ENCODE assay signal across 10 cellular contexts in genomic region chr1:229452956-229453801, GRCh38. TPM values are rescaled to one million over a fixed set of nuclear protein-coding genes. Genes with fewer than 3 reads are reported as not detected.
DNase-seq lines count a peak whose midpoint lies in the region; ATAC-seq, FAIRE-seq and TF ChIP-seq lines count a peak whose summit lies in the region.
"Had no signal": no experiment of that assay in that cellular context is flagged by ENCODE, and none has a peak within 500 bp of the region (broad histone marks: within the 10 kb centered on the region; RNA-seq: fewer than 3 reads in every experiment).

No MANE protein-coding gene starts in this region.

- peaks cover 34% of the 10 kb centered on the region for H3K36me3 ChIP-seq in A673 (ENCODE audit: insufficient read depth, low read length, poor library complexity, severe bottlenecking)
- no peaks in the 10 kb centered on the region for H3K36me3 ChIP-seq in hepatocyte (replicated peaks; ENCODE audit: insufficient read depth, low read depth)

- DNase-seq in A673 (ENCODE audit: low spot score): peak; percentile 29
- DNase-seq in GM13977 (ENCODE audit: low spot score): no peak
- DNase-seq in RCC 7860 (ENCODE audit: low spot score): peak; percentile 21
- peak; percentile 38 for DNase-seq in hepatocyte (ENCODE audit: low spot score)
- DNase-seq in medulla oblongata (ENCODE audit: extremely low spot score): no peak
- no peak for DNase-seq in T-helper 9 cell
- DNase-seq: activated CD8-positive, alpha-beta memory T cell treated with anti-CD3 and anti-CD28 coated beads, Interleukin-2, amount 10 ng/mL, durations not matched to agents 7 days and 5 days had no signal

- H2AFZ ChIP-seq in hepatocyte: no peak overlapping the region

- POLR2A ChIA-PET in A673 (lab: Charles Lee; ENCODE audit: low non-redundant PET): no interaction called here

- no peak overlapping the region for H3K27ac ChIP-seq in A673 (ENCODE audit: low read depth, low read length, poor library complexity, severe bottlenecking)
- H3K27ac ChIP-seq in hepatocyte: no peak overlapping the region

- peak; percentile 15 for FAIRE-seq in RCC 7860 (lab: Jason Lieb, UNC)
- FAIRE-seq: GM12892 had no signal

- no peak overlapping the region for H3K4me2 ChIP-seq in hepatocyte

- intact Hi-C loops in A673 (cut with micrococcal nuclease; ENCODE audit: unreplicated experiment): loop anchor here (1.0 kb wide), 1 partner anchor 195 kb away; no protein-coding TSS in a partner anchor

- H3K9me2 ChIP-seq in hepatocyte (replicated peaks; ENCODE audit: insufficient read depth): no peaks in the 10 kb centered on the region

- no peaks in the 10 kb centered on the region for H4K20me1 ChIP-seq in hepatocyte (ENCODE audit: insufficient read depth, poor library complexity, severe bottlenecking)

- no peaks in the 10 kb centered on the region for H3K79me2 ChIP-seq in hepatocyte

- H3K4me3 ChIP-seq in A673 (ENCODE audit: low read depth, low read length, poor library complexity, severe bottlenecking): no peak overlapping the region
- no peak overlapping the region for H3K4me3 ChIP-seq in hepatocyte

- 88% methylated on average over 5 of the region's 5 CpGs for WGBS in hepatocyte (ENCODE audit: low lambda C conversion rate, missing lambda C conversion rate)

- in situ Hi-C loops in GM13977 (cut with MboI; ENCODE audit: low pct_unique_long_range_greater_than_20kb, low sequenced_read_pairs, unreplicated experiment): no loop called here

- H3K4me1 ChIP-seq in A673 (ENCODE audit: insufficient read depth, low read length, poor library complexity, severe bottlenecking) (no peaks in the 10 kb centered on the region), hepatocyte (ENCODE audit: insufficient read depth) (no peaks in the 10 kb centered on the region)

- H3K27me3 ChIP-seq in A673 (replicated peaks; ENCODE audit: insufficient read depth, low read depth, low read length, poor library complexity) (no peaks in the 10 kb centered on the region), hepatocyte (no peaks in the 10 kb centered on the region)

- no peaks in the 10 kb centered on the region for H3K9me3 ChIP-seq in A673 (ENCODE audit: low read depth, low read length, poor library complexity, severe bottlenecking)
- H3K9me3 ChIP-seq in hepatocyte (ENCODE audit: low read depth): no peaks in the 10 kb centered on the region

- CTCF ChIA-PET in A673 (lab: Charles Lee): no interaction called here

- peak; percentile 55 for TF ChIP-seq CTCF in A673 (conservative IDR thresholded peaks at IDR 0.05; ENCODE audit: low read depth, low read length)
- TF ChIP-seq CTCF in GM13977 (IDR thresholded peaks at IDR 0.05; ENCODE audit: extremely low read depth, insufficient read depth, missing control alignments): peak; percentile 47
- TF ChIP-seq CTCF in hepatocyte (IDR thresholded peaks at IDR 0.05; ENCODE audit: poor library complexity): peak; percentile 54

- no peak for ATAC-seq in GM18511 (IDR thresholded peaks at IDR 0.05; ENCODE audit: unreplicated experiment)
- no peak for ATAC-seq in HG03039 (IDR thresholded peaks at IDR 0.05; ENCODE audit: unreplicated experiment)
- ATAC-seq: activated CD8-positive, alpha-beta memory T cell treated with anti-CD3 and anti-CD28 coated beads, Interleukin-2, amount 10 ng/mL, durations not matched to agents 7 days and 5 days had no signal

- BruUV-seq in A673 (replicated peaks; lab: Mats Ljungman, UMichigan): no TSS peak

RNA-seq across cellular contexts. Expression of gene ACTA1, which starts 19.3 kb away (rescaled TPM):
- total RNA-seq in A673 (2021) (not detected in 2 replicates), hepatocyte (0.12 and 0.33 TPM in 2 replicates)
- 0.28 and 1.0 TPM in 2 replicates for polyA plus RNA-seq in hepatocyte
- total RNA-seq: activated CD8-positive, alpha-beta memory T cell treated with anti-CD3 and anti-CD28 coated beads, Interleukin-2, amount 10 ng/mL, durations not matched to agents 7 days and 5 days had no signal

RNA-seq across cellular contexts. Expression of gene NUP133, which starts 55.0 kb away (rescaled TPM):
- total RNA-seq in A673 (2021) (59.0 and 67.9 TPM in 2 replicates), hepatocyte (33.2 and 35.4 TPM in 2 replicates)
- 14.9 and 18.8 TPM in 2 replicates for polyA plus RNA-seq in hepatocyte

Comparison
In these comparisons a context has a peak if more than half of its experiments do, and no peak if none do; other contexts are left out.
1. DNase-seq: peak in A673 (single experiment), RCC 7860 (single experiment) and hepatocyte (single experiment); none in GM13977 (single experiment), medulla oblongata (single experiment) and T-helper 9 cell (single experiment).
2. Peak in every context shown above with its lines, with median percentiles within 50 percentile points of each other: CTCF ChIP-seq.